15 cellular contexts compared by ENCODE assay signal in the genomic region with DNA sequence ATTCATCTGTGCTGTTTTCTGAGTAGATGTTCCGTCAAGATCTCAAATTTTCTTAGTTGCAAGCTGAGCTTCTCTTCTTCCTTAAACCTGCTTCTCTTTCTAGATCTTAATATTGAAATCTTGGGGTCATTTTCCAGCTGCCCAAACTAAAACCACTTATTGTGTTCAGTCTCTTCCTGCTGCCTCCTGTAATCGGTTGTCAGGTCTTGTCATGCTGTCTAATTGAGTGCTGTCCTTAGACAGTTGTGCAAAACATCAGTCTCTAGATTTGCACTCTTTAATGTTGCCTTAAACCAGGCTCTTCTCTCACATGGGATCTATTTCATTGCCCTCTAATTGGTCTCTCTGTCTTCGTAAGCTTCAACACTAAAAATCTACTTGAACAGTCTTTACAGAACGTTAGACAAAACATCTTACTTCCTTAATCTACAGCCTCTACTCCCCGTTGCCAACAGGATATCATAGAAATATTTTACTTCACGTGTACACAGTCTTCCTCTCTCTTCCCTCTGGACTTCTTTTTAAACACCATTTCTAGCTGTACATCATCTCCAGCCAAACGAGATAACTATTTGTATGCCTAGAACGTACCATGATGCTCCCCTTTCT. TPM values are rescaled to one million over a fixed set of nuclear protein-coding genes. Genes with fewer than 3 reads are reported as not detected.
DNase-seq lines count a peak whose midpoint lies in the region; ATAC-seq, FAIRE-seq and TF ChIP-seq lines count a peak whose summit lies in the region.
"Had no signal": no experiment of that assay in that cellular context is flagged by ENCODE, and none has a peak within 500 bp of the region (broad histone marks: within the 10 kb centered on the region; RNA-seq: fewer than 3 reads in every experiment).

No MANE protein-coding gene starts in this region.

- peaks cover 27% of the 10 kb centered on the region for H3K4me1 ChIP-seq in GM12878 (ENCODE audit: control insufficient read depth, insufficient read depth, low read length)

- peak overlapping the region; percentile 62 for H2AFZ ChIP-seq in GM12878 (ENCODE audit: control insufficient read depth, low read depth, low read length)

- no peaks in the 10 kb centered on the region for H3K9me3 Mint-ChIP-seq in stimulated activated naive B cell treated with anti-CD40 and anti-IgM and Interleukin-4, amounts not matched to agents 10 μg/mL and 1 μg/mL and 100 μg/mL, for 72 hours
- H3K9me3 Mint-ChIP-seq: activated naive CD8-positive, alpha-beta T cell treated with anti-CD3 and anti-CD28 coated beads for 36 hours had no signal

- TF ChIP-seq EP300 in GM12878 (IDR thresholded peaks at IDR 0.05; ENCODE audit: borderline replicate concordance in 1 of 2, control insufficient read depth in 1 of 2, low read depth in 2 of 2, low read length in 2 of 2): no peak

- no peaks in the 10 kb centered on the region; the same call in 2 of the 3 replicates for H3K9me3 ChIP-seq in GM12878 (replicated peaks; ENCODE audit: control insufficient read depth, insufficient read depth, low read length)
- H3K9me3 ChIP-seq: MG63, tibial nerve had no signal

- no peak for TF ChIP-seq CTCF in GM12878 (IDR thresholded peaks at IDR 0.05 in 2 of 3, conservative IDR thresholded peaks at IDR 0.05 in 1 of 3; ENCODE audit: control insufficient read depth in 2 of 3, extremely low read depth in 1 of 3, insufficient read depth in 1 of 3, low read depth in 3 of 3, low read length in 3 of 3)

- POLR2A ChIA-PET in GM12878 (lab: Charles Lee): interaction anchor here (0.5 to 2.3 kb wide), 3 partner anchors 9 to 24 kb away, joined by 3 to 9 read pairs (median 3); no protein-coding TSS in a partner anchor

- peak overlapping the region; percentile 39 for H3K4me3 ChIP-seq in GM12878
- H3K4me3 ChIP-seq: MG63, tibial nerve had no signal

- DNase-seq in SIG-M5 treated with dmso at 0.1 percent for 504 hours (lab: John Stamatoyannopoulos, UW; ENCODE audit: unreplicated experiment) (peak; percentile 65), SIG-M5 (lab: John Stamatoyannopoulos, UW) (no peak), GM12878 (ENCODE audit: low read depth, low spot score) (no peak), caudate nucleus (lab: John Stamatoyannopoulos, UW) (no peak)
- no peak for DNase-seq in stimulated activated naive B cell treated with anti-CD40 and anti-IgM and Interleukin-4, amounts not matched to agents 10 μg/mL and 1 μg/mL and 100 μg/mL, for 72 hours
- DNase-seq: activated naive CD8-positive, alpha-beta T cell treated with anti-CD3 and anti-CD28 coated beads for 36 hours; MG63; stimulated activated CD4-positive, alpha-beta T cell treated with anti-CD3 and anti-CD28 coated beads, Interleukin-12 subunit alpha, Interleukin-12 subunit beta, amount 100 ng/mL, for 4 hours had no signal

- no peak overlapping the region for H3K9ac ChIP-seq in GM12878 (ENCODE audit: control insufficient read depth, insufficient read depth, low read length)

- peak overlapping the region; percentile 6; the same call in 1 of the 2 replicates for H3K27ac ChIP-seq in GM12878 (ENCODE audit: control insufficient read depth, insufficient read depth)
- no peak overlapping the region for H3K27ac ChIP-seq in caudate nucleus (ENCODE audit: low read depth, low read length)

- SMC1A ChIA-PET in GM12878 (lab: Charles Lee; ENCODE audit: uncharacterized antibody, unreplicated experiment): interaction anchor here (1.0 to 5.3 kb wide), 15 partner anchors 8 to 136 kb away, joined by 3 to 35 read pairs (median 6); no protein-coding TSS in a partner anchor

- no TSS peak for BruUV-seq in GM12878 (replicated peaks; lab: Mats Ljungman, UMichigan)

- H3K4me1 Mint-ChIP-seq in stimulated activated naive B cell treated with anti-CD40 and anti-IgM and Interleukin-4, amounts not matched to agents 10 μg/mL and 1 μg/mL and 100 μg/mL, for 72 hours: peaks cover 34 to 56% of the 10 kb centered on the region in 2 donors

- 67% methylated on average over 8 of the region's 8 CpGs for WGBS in GM12878 (ENCODE audit: insufficient coverage, insufficient replicate concordance, low lambda C conversion rate, missing lambda C conversion rate)

- ATAC-seq in HG03571 (IDR thresholded peaks at IDR 0.05; ENCODE audit: unreplicated experiment) (peak; percentile 45), GM12878 (peak; percentile 26), GM19467 (IDR thresholded peaks at IDR 0.05; ENCODE audit: unreplicated experiment) (no peak), HG03565 (IDR thresholded peaks at IDR 0.05; ENCODE audit: unreplicated experiment) (no peak)
- peak; percentile 64 to 69 for ATAC-seq in stimulated activated naive B cell treated with anti-CD40 and anti-IgM and Interleukin-4, amounts not matched to agents 10 μg/mL and 1 μg/mL and 100 μg/mL, for 72 hours (replicated peaks)
- ATAC-seq: esophagus mucosa, left lobe of liver had no signal

- FAIRE-seq in GM12878 (lab: Jason Lieb, UNC): peak; percentile 23
- FAIRE-seq: A204.1 had no signal

- no peaks in the 10 kb centered on the region for H3K36me3 ChIP-seq in GM12878 (ENCODE audit: control insufficient read depth in 2 of 2, insufficient read depth in 2 of 2, low read length in 1 of 2)
- H3K36me3 ChIP-seq: MG63, tibial nerve had no signal

- RAD21 ChIA-PET in GM12878 (lab: Charles Lee; ENCODE audit: unreplicated experiment): interaction anchor here (0.9 to 2.8 kb wide), 5 partner anchors 10 to 136 kb away, joined by 3 to 20 read pairs (median 4); no protein-coding TSS in a partner anchor

- peaks cover 23% of the 10 kb centered on the region for H3K79me2 ChIP-seq in GM12878 (ENCODE audit: control insufficient read depth, insufficient read depth, low read length)

- intact Hi-C loops in GM12878 (cut with micrococcal nuclease; ENCODE audit: unreplicated experiment): no loop called here

- in situ Hi-C loops in GM12878 (cut with MboI): no loop called here

- TF ChIP-seq POLR2A in GM12878 (IDR thresholded peaks at IDR 0.05; ENCODE audit: low read depth, low read length): no peak

- TF ChIP-seq RAD21 in GM12878 (IDR thresholded peaks at IDR 0.05; ENCODE audit: insufficient read depth, low read depth, low read length): no peak

- H3K27ac Mint-ChIP-seq in stimulated activated naive B cell treated with anti-CD40 and anti-IgM and Interleukin-4, amounts not matched to agents 10 μg/mL and 1 μg/mL and 100 μg/mL, for 72 hours: no peak overlapping the region
- H3K27ac Mint-ChIP-seq: activated naive CD8-positive, alpha-beta T cell treated with anti-CD3 and anti-CD28 coated beads for 36 hours had no signal

- H3K4me3 Mint-ChIP-seq in stimulated activated naive B cell treated with anti-CD40 and anti-IgM and Interleukin-4, amounts not matched to agents 10 μg/mL and 1 μg/mL and 100 μg/mL, for 72 hours: peak overlapping the region; percentile 33 to 36
- H3K4me3 Mint-ChIP-seq: activated naive CD8-positive, alpha-beta T cell treated with anti-CD3 and anti-CD28 coated beads for 36 hours had no signal

- CTCF ChIA-PET in GM12878 (lab: Yijun Ruan, JAX): interaction anchor here (0.6 to 2.9 kb wide), 7 partner anchors 8 to 71 kb away, joined by 3 to 11 read pairs (median 5); no protein-coding TSS in a partner anchor

- no peaks in the 10 kb centered on the region for H3K27me3 ChIP-seq in GM12878 (replicated peaks in 1 of 2; ENCODE audit: control insufficient read depth in 2 of 2, insufficient read depth in 2 of 2, low read length in 1 of 2)
- H3K27me3 ChIP-seq: MG63, tibial nerve had no signal

- peaks cover 4 to 5% of the 10 kb centered on the region in 2 donors for H3K36me3 Mint-ChIP-seq in stimulated activated naive B cell treated with anti-CD40 and anti-IgM and Interleukin-4, amounts not matched to agents 10 μg/mL and 1 μg/mL and 100 μg/mL, for 72 hours

- H3K27me3 Mint-ChIP-seq in stimulated activated naive B cell treated with anti-CD40 and anti-IgM and Interleukin-4, amounts not matched to agents 10 μg/mL and 1 μg/mL and 100 μg/mL, for 72 hours: no peaks in the 10 kb centered on the region
- H3K27me3 Mint-ChIP-seq: activated naive CD8-positive, alpha-beta T cell treated with anti-CD3 and anti-CD28 coated beads for 36 hours had no signal

- H3K4me2 ChIP-seq in GM12878 (ENCODE audit: control insufficient read depth, insufficient read depth): peak overlapping the region; percentile 83

- H4K20me1 ChIP-seq in GM12878 (ENCODE audit: control insufficient read depth, insufficient read depth): no peaks in the 10 kb centered on the region

TF ChIP-seq in GM12878, 131 proteins besides CTCF, POLR2A, EP300 and RAD21 (continues in another document):
- no peak for TF ChIP-seq SMAD1 (IDR thresholded peaks at IDR 0.05; ENCODE audit: low read depth, partially characterized antibody)
- TF ChIP-seq, protein P1, sequence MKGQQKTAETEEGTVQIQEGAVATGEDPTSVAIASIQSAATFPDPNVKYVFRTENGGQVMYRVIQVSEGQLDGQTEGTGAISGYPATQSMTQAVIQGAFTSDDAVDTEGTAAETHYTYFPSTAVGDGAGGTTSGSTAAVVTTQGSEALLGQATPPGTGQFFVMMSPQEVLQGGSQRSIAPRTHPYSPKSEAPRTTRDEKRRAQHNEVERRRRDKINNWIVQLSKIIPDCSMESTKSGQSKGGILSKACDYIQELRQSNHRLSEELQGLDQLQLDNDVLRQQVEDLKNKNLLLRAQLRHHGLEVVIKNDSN (IDR thresholded peaks at IDR 0.05; ENCODE audit: borderline replicate concordance, extremely low read length, insufficient read depth, low read depth, low read length): no peak

RNA-seq across cellular contexts. Expression of gene GPD2, which starts 34.9 kb away (rescaled TPM):
- 64.3 and 66.5 TPM in 2 replicates for total RNA-seq in GM12878 (2013; cell fraction: nucleolus; rRNA removed)
- total RNA-seq in GM12878 (2014; rRNA removed) (45.5 and 53.7 TPM in 2 replicates), GM12878 (2014; rRNA removed; fragmentation: Illumina TruSeq; extraction: Trizol) (61.6 and 62.5 TPM in 2 replicates), GM12878 (2021) (45.1 and 47.0 TPM in 2 replicates)
- 5.9 TPM for polyA plus RNA-seq in GM12878 (2011; ENCODE audit: low read depth)
- polyA plus RNA-seq in GM12878 (2011; rRNA removed) (37.9 and 53.3 TPM in 2 replicates), GM12878 (2014; fragmentation: Illumina TruSeq; extraction: Trizol) (73.5 and 106 TPM in 2 replicates), GM12878 (2014; fragmentation: Nextera tagmentation; extraction: Ambion mirVana) (10 to 100 TPM; 10.0 to 10.5 TPM), GM12878 (2014; rRNA removed) (21.4 and 28.4 TPM in 2 replicates), GM12878 (2016; fragmentation: Nextera tagmentation; extraction: Ambion mirVana) (10 to 100 TPM; 41.8 to 49.5 TPM)
- 22.0 and 24.7 TPM in 2 replicates for polyA plus RNA-seq in GM12878 (2011; cell fraction: cytosol; rRNA removed)
- 33.9 and 42.6 TPM in 2 replicates for polyA plus RNA-seq in GM12878 (2011; cell fraction: nucleus; rRNA removed)
- 10.0 and 20.6 TPM in 2 replicates for polyA plus RNA-seq in GM12878 (2012)
- polyA minus RNA-seq in GM12878 (2011; rRNA and poly(A)+ RNA removed): 106 and 134 TPM in 2 replicates
- polyA minus RNA-seq in GM12878 (2011; cell fraction: cytosol; rRNA and poly(A)+ RNA removed): 32.6 and 40.4 TPM in 2 replicates
- 36.8 and 50.2 TPM in 2 replicates for polyA minus RNA-seq in GM12878 (2011; cell fraction: nucleus; rRNA and poly(A)+ RNA removed)

Comparison
In these comparisons a context has a peak if more than half of its experiments do, and no peak if none do; other contexts are left out.
1. ATAC-seq: peak in HG03571 (single experiment), GM12878 (single experiment) and stimulated activated naive B cell treated with anti-CD40 and anti-IgM and Interleukin-4, amounts not matched to agents 10 μg/mL and 1 μg/mL and 100 μg/mL, for 72 hours (2 of 2); none in GM19467 (single experiment) and HG03565 (single experiment).